In genomic region chr2:157194097-157194688, GRCh38 we compare ENCODE assay signal across 8 cellular contexts.
A peak's percentile ranks its signal among the peaks of the same experiment; 100 is the strongest.
DNase-seq lines count a peak whose midpoint lies in the region; TF ChIP-seq lines count a peak whose summit lies in the region.

No MANE protein-coding gene starts in this region.

- H3K9ac ChIP-seq in SK-N-MC (ENCODE audit: insufficient read length), result no peak overlapping the region

- DNase-seq in A172 (ENCODE audit: low spot score) (peak; percentile 44), EL (peak; percentile 67), H4 (ENCODE audit: low spot score) (peak; percentile 49), SK-N-MC (ENCODE audit: low read depth, low spot score) (peak; percentile 20), esophagus muscularis mucosa (ENCODE audit: extremely low spot score) (no peak), UCSD-AML1 (lab: John Stamatoyannopoulos, UW; ENCODE audit: unreplicated experiment) (no peak)

- intact Hi-C loops in esophagus muscularis mucosa (cut with DNase I), result loop anchor here (5.0 to 10.0 kb wide), 4 partner anchors 162 to 1819 kb away; no protein-coding TSS in a partner anchor

- TF ChIP-seq CTCF in LNCAP (IDR thresholded peaks at IDR 0.05) (peak; percentile 67), esophagus muscularis mucosa (IDR thresholded peaks at IDR 0.05) (peak; percentile 70 to 82 (median 77))

- 0% methylated on average over 2 of the region's 2 CpGs for WGBS in esophagus muscularis mucosa

- H3K27me3 ChIP-seq in esophagus muscularis mucosa (no peaks in the 10 kb centered on the region), neuron (ENCODE audit: insufficient read depth, low read length) (no peaks in the 10 kb centered on the region)

- TF ChIP-seq POLR2A in esophagus muscularis mucosa (IDR thresholded peaks at IDR 0.05; ENCODE audit: low read depth), result no peak

- H3K4me1 ChIP-seq in esophagus muscularis mucosa (peaks cover 0 to 10% (median 7%) of the 10 kb centered on the region in 4 donors), neuron (ENCODE audit: insufficient read depth, low read length) (peaks cover 6% of the 10 kb centered on the region)

- TF ChIP-seq EP300 in esophagus muscularis mucosa (IDR thresholded peaks at IDR 0.05), result no peak

- H2AFZ ChIP-seq in neuron (ENCODE audit: low read depth, low read length), result peak overlapping the region; percentile 88

- H3K9me3 ChIP-seq in SK-N-MC (ENCODE audit: low read depth, low read length) (no peaks in the 10 kb centered on the region), esophagus muscularis mucosa (no peaks in the 10 kb centered on the region), neuron (ENCODE audit: low read length) (no peaks in the 10 kb centered on the region)

- H3K36me3 ChIP-seq in SK-N-MC (ENCODE audit: insufficient read depth, low read length) (no peaks in the 10 kb centered on the region), esophagus muscularis mucosa (no peaks in the 10 kb centered on the region), neuron (ENCODE audit: insufficient read depth, low read length) (no peaks in the 10 kb centered on the region)

- H3K4me3 ChIP-seq in SK-N-MC (no peak overlapping the region), esophagus muscularis mucosa (no peak overlapping the region), neuron (ENCODE audit: low read length) (no peak overlapping the region)

- H3K27ac ChIP-seq in SK-N-MC, result no peak overlapping the region
- H3K27ac ChIP-seq in esophagus muscularis mucosa (replicated peaks in 1 of 4), result no peak overlapping the region

Comparison
In these comparisons a context has a peak if more than half of its experiments do, and no peak if none do; other contexts are left out.
1. DNase-seq: peak in A172 (single experiment), EL (single experiment), H4 (single experiment) and SK-N-MC (single experiment); none in esophagus muscularis mucosa (single experiment) and UCSD-AML1 (single experiment).